In the genomic region with DNA sequence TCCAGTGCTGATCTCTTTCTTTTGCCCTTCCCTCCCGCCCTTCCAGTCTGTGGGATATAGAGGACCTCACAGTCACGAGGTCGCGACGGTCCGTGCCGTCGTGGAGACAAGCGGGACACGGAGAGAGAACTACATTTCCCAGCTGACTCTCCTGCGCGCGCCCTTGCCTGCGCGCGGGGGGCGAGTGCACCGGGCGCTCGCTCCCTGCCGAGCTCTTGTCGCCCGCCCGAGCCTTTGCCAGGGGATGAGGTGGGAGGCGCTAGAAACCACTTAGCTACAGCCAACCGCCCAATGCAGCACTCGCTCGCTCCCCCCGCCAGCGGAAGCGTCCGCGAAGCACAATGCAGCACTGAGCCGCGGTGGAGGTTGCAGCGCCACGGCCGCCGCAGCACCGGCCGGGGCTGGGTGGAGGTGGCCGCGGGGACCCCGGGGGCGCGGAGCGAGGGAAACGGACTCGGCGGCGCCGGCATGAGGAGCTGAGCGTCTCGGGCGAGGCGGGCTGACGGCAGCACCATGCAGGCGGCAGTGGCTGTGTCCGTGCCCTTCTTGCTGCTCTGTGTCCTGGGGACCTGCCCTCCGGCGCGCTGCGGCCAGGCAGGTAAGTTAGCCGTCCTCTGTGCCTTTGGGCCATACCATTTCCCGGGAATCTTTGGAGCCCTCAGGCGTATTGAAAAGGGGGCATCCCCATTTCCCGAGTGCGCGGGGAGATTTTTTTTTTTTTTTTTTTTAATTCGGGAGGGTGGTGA, we compare ENCODE assay signal across 8 cellular contexts. TPM values are rescaled to one million over a fixed set of nuclear protein-coding genes. Genes with fewer than 3 reads are reported as not detected.
DNase-seq lines count a peak whose midpoint lies in the region; ATAC-seq and TF ChIP-seq lines count a peak whose summit lies in the region.

A gene with protein sequence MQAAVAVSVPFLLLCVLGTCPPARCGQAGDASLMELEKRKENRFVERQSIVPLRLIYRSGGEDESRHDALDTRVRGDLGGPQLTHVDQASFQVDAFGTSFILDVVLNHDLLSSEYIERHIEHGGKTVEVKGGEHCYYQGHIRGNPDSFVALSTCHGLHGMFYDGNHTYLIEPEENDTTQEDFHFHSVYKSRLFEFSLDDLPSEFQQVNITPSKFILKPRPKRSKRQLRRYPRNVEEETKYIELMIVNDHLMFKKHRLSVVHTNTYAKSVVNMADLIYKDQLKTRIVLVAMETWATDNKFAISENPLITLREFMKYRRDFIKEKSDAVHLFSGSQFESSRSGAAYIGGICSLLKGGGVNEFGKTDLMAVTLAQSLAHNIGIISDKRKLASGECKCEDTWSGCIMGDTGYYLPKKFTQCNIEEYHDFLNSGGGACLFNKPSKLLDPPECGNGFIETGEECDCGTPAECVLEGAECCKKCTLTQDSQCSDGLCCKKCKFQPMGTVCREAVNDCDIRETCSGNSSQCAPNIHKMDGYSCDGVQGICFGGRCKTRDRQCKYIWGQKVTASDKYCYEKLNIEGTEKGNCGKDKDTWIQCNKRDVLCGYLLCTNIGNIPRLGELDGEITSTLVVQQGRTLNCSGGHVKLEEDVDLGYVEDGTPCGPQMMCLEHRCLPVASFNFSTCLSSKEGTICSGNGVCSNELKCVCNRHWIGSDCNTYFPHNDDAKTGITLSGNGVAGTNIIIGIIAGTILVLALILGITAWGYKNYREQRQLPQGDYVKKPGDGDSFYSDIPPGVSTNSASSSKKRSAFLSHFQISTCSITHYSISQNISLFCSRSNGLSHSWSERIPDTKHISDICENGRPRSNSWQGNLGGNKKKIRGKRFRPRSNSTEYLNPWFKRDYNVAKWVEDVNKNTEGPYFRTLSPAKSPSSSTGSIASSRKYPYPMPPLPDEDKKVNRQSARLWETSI (plus strand): TSS at position 299 of the 746 bp plus-strand sequence. CDS start 215 bp downstream, at position 514.

- peaks cover 9% of the 10 kb centered on the region; the same call in 2 of the 3 replicates for H3K4me1 Mint-ChIP-seq in GM23338
- peaks cover 7% of the 10 kb centered on the region for H3K4me1 Mint-ChIP-seq in activated T-helper 2 cell treated with anti-CD3 and anti-CD28 coated beads, Interferon-gamma antibody, Interleukin-2, Interleukin-4, amounts not matched to agents 10 μg/mL and 5 μg/mL and 100 μg/mL, durations not matched to agents 14 hours and 24 hours and 36 hours (ENCODE audit: low read depth)
- H3K4me1 Mint-ChIP-seq in nephron progenitor cell, result peaks cover 15% of the 10 kb centered on the region
- H3K4me1 Mint-ChIP-seq in stimulated activated naive CD8-positive, alpha-beta T cell treated with anti-CD3 and anti-CD28 coated beads, Interleukin-15, Interleukin-2, amounts not matched to agents 100 ng/mL and 50 ng/mL, for 24 hours (ENCODE audit: low read depth), result peaks cover 10% of the 10 kb centered on the region

- H3K36me3 Mint-ChIP-seq in GM23338 (ENCODE audit: low read depth) (peaks cover 16% of the 10 kb centered on the region), nephron progenitor cell (ENCODE audit: low read depth) (peaks cover 13% of the 10 kb centered on the region)
- no peaks in the 10 kb centered on the region for H3K36me3 Mint-ChIP-seq in activated T-helper 2 cell treated with anti-CD3 and anti-CD28 coated beads, Interferon-gamma antibody, Interleukin-2, Interleukin-4, amounts not matched to agents 10 μg/mL and 5 μg/mL and 100 μg/mL, durations not matched to agents 14 hours and 24 hours and 36 hours (ENCODE audit: low read depth)
- peaks cover 12% of the 10 kb centered on the region for H3K36me3 Mint-ChIP-seq in stimulated activated naive CD8-positive, alpha-beta T cell treated with anti-CD3 and anti-CD28 coated beads, Interleukin-15, Interleukin-2, amounts not matched to agents 100 ng/mL and 50 ng/mL, for 24 hours (ENCODE audit: low read depth)

- DNase-seq in EL, result peak; percentile 82
- DNase-seq in GM23338 (ENCODE audit: low spot score), result peak; percentile 96
- DNase-seq in Kasumi-1 (lab: John Stamatoyannopoulos, UW), result peak; percentile 96
- peak; percentile 80 for DNase-seq in RPMI7951 (ENCODE audit: low read depth)
- DNase-seq in activated T-helper 2 cell treated with anti-CD3 and anti-CD28 coated beads, Interferon-gamma antibody, Interleukin-2, Interleukin-4, amounts not matched to agents 10 μg/mL and 5 μg/mL and 100 μg/mL, durations not matched to agents 14 hours and 24 hours and 36 hours (ENCODE audit: low spot score), result peak; percentile 77
- peak; percentile 61 for DNase-seq in fibroblast of the aortic adventitia (ENCODE audit: low read depth)
- DNase-seq in nephron progenitor cell, result peak; percentile 88

- H3K27ac Mint-ChIP-seq in GM23338, result peak within 1 kb of the TSS; percentile 88; the same call in 1 of the 2 replicates
- no peak within 1 kb of the TSS for H3K27ac Mint-ChIP-seq in activated T-helper 2 cell treated with anti-CD3 and anti-CD28 coated beads, Interferon-gamma antibody, Interleukin-2, Interleukin-4, amounts not matched to agents 10 μg/mL and 5 μg/mL and 100 μg/mL, durations not matched to agents 14 hours and 24 hours and 36 hours
- H3K27ac Mint-ChIP-seq in nephron progenitor cell, result no peak within 1 kb of the TSS
- H3K27ac Mint-ChIP-seq in stimulated activated naive CD8-positive, alpha-beta T cell treated with anti-CD3 and anti-CD28 coated beads, Interleukin-15, Interleukin-2, amounts not matched to agents 100 ng/mL and 50 ng/mL, for 24 hours, result peak within 1 kb of the TSS; percentile 80

- H3K27me3 ChIP-seq in GM23338 (ENCODE audit: insufficient read depth), result peaks cover 10% of the 10 kb centered on the region

- intact Hi-C loops in activated T-helper 2 cell treated with anti-CD3 and anti-CD28 coated beads, Interferon-gamma antibody, Interleukin-2, Interleukin-4, amounts not matched to agents 10 μg/mL and 5 μg/mL and 100 μg/mL, durations not matched to agents 14 hours and 24 hours and 36 hours (cut with micrococcal nuclease), result loop anchor here (1.0 to 5.0 kb wide), 4 partner anchors 58 to 307 kb away; partner anchors contain the start of genes DBF4, RUNDC3B and SLC25A40

- H3K79me2 ChIP-seq in GM23338 (replicated peaks; ENCODE audit: insufficient read depth), result no peaks in the 10 kb centered on the region

- H3K4me1 ChIP-seq in GM23338 (ENCODE audit: insufficient read depth), result peaks cover 7% of the 10 kb centered on the region

- TF ChIP-seq CTCF in GM23338 (conservative IDR thresholded peaks at IDR 0.05; ENCODE audit: low read depth in 2 of 2) (peak in 1 of 2 experiments; percentile 36; a peak in 2 of 4 replicates), fibroblast of the aortic adventitia (IDR thresholded peaks at IDR 0.05; ENCODE audit: insufficient read depth, low read length) (no peak), nephron progenitor cell (IDR thresholded peaks at IDR 0.05) (no peak)

- peak within 1 kb of the TSS; percentile 93 for H3K4me3 Mint-ChIP-seq in GM23338
- H3K4me3 Mint-ChIP-seq in activated T-helper 2 cell treated with anti-CD3 and anti-CD28 coated beads, Interferon-gamma antibody, Interleukin-2, Interleukin-4, amounts not matched to agents 10 μg/mL and 5 μg/mL and 100 μg/mL, durations not matched to agents 14 hours and 24 hours and 36 hours (ENCODE audit: low read depth), result peak within 1 kb of the TSS; percentile 91
- H3K4me3 Mint-ChIP-seq in nephron progenitor cell, result peak within 1 kb of the TSS; percentile 92
- H3K4me3 Mint-ChIP-seq in stimulated activated naive CD8-positive, alpha-beta T cell treated with anti-CD3 and anti-CD28 coated beads, Interleukin-15, Interleukin-2, amounts not matched to agents 100 ng/mL and 50 ng/mL, for 24 hours, result peak within 1 kb of the TSS; percentile 85

- peak within 1 kb of the TSS; percentile 84 for H3K4me2 ChIP-seq in GM23338

- H3F3A ChIP-seq in GM23338 (replicated peaks; ENCODE audit: low read depth), result no peaks in the 10 kb centered on the region

- peak within 1 kb of the TSS; percentile 99 for H2AFZ ChIP-seq in GM23338

- H3K4me3 ChIP-seq in GM23338, result peak within 1 kb of the TSS; percentile 69
- peak within 1 kb of the TSS; percentile 73 for H3K4me3 ChIP-seq in fibroblast of the aortic adventitia (ENCODE audit: low read depth, low read length)

- H3K36me3 ChIP-seq in GM23338 (ENCODE audit: insufficient read depth), result no peaks in the 10 kb centered on the region

- H4K20me1 ChIP-seq in GM23338 (replicated peaks; ENCODE audit: insufficient read depth), result no peaks in the 10 kb centered on the region

- H3K9me3 Mint-ChIP-seq in GM23338, result no peaks in the 10 kb centered on the region
- H3K9me3 Mint-ChIP-seq in activated T-helper 2 cell treated with anti-CD3 and anti-CD28 coated beads, Interferon-gamma antibody, Interleukin-2, Interleukin-4, amounts not matched to agents 10 μg/mL and 5 μg/mL and 100 μg/mL, durations not matched to agents 14 hours and 24 hours and 36 hours, result no peaks in the 10 kb centered on the region
- no peaks in the 10 kb centered on the region for H3K9me3 Mint-ChIP-seq in nephron progenitor cell
- no peaks in the 10 kb centered on the region for H3K9me3 Mint-ChIP-seq in stimulated activated naive CD8-positive, alpha-beta T cell treated with anti-CD3 and anti-CD28 coated beads, Interleukin-15, Interleukin-2, amounts not matched to agents 100 ng/mL and 50 ng/mL, for 24 hours

- no peaks in the 10 kb centered on the region for H3K9me2 ChIP-seq in GM23338 (ENCODE audit: insufficient read depth)

- peak within 1 kb of the TSS; percentile 74 for H3K27ac ChIP-seq in GM23338 (ENCODE audit: low read depth)

- peak; percentile 95 for ATAC-seq in GM23338

- H3K27me3 Mint-ChIP-seq in GM23338 (ENCODE audit: insufficient read depth, low read depth, poor library complexity) (peaks cover 5% of the 10 kb centered on the region), nephron progenitor cell (ENCODE audit: low read depth, poor library complexity) (peaks cover 41% of the 10 kb centered on the region)
- H3K27me3 Mint-ChIP-seq in activated T-helper 2 cell treated with anti-CD3 and anti-CD28 coated beads, Interferon-gamma antibody, Interleukin-2, Interleukin-4, amounts not matched to agents 10 μg/mL and 5 μg/mL and 100 μg/mL, durations not matched to agents 14 hours and 24 hours and 36 hours (ENCODE audit: low read depth), result peaks cover 31% of the 10 kb centered on the region
- H3K27me3 Mint-ChIP-seq in stimulated activated naive CD8-positive, alpha-beta T cell treated with anti-CD3 and anti-CD28 coated beads, Interleukin-15, Interleukin-2, amounts not matched to agents 100 ng/mL and 50 ng/mL, for 24 hours, result peaks cover 4% of the 10 kb centered on the region

TF ChIP-seq in GM23338, 12 proteins besides CTCF, POLR2A, EP300 and RAD21 (continues in another document):
- TF ChIP-seq CREB1 (CRISPR knock-in tag; IDR thresholded peaks at IDR 0.05; ENCODE audit: low read depth) (peak; percentile 75), NANOG (IDR thresholded peaks at IDR 0.05; ENCODE audit: borderline replicate concordance) (no peak), POLR2AphosphoS5 (IDR thresholded peaks at IDR 0.05; ENCODE audit: low read depth) (peak; percentile 92)

RNA-seq across cellular contexts. Expression of the gene that starts here (rescaled TPM):
- total RNA-seq in GM23338 (2014; rRNA removed; shearing (Covaris generic)), result 17.6 and 18.7 TPM in 2 replicates
- polyA plus RNA-seq in GM23338 (2016; fragmentation: Nextera tagmentation; extraction: Ambion mirVana), result 2.7 and 2.8 TPM in 2 replicates
- 0.98 and 1.6 TPM in 2 replicates for total RNA-seq in RPMI7951 (2014; rRNA removed; shearing (Covaris generic))
- total RNA-seq in activated T-helper 2 cell treated with anti-CD3 and anti-CD28 coated beads, Interferon-gamma antibody, Interleukin-2, Interleukin-4, amounts not matched to agents 10 μg/mL and 5 μg/mL and 100 μg/mL, durations not matched to agents 14 hours and 24 hours and 36 hours, result 3.7 and 4.0 TPM in 2 replicates
- 1.3 and 2.4 TPM in 2 replicates for total RNA-seq in fibroblast of the aortic adventitia (ENCODE audit: low replicate concordance)

Comparison
In these comparisons a context has a peak if more than half of its experiments do, and no peak if none do; other contexts are left out.
1. Peak in every context shown above with its lines: DNase-seq, ATAC-seq, H3K4me3 ChIP-seq and H3K27ac ChIP-seq.
2. H3K27ac Mint-ChIP-seq: peak in GM23338 (single experiment) and stimulated activated naive CD8-positive, alpha-beta T cell treated with anti-CD3 and anti-CD28 coated beads, Interleukin-15, Interleukin-2, amounts not matched to agents 100 ng/mL and 50 ng/mL, for 24 hours (single experiment); none in activated T-helper 2 cell treated with anti-CD3 and anti-CD28 coated beads, Interferon-gamma antibody, Interleukin-2, Interleukin-4, amounts not matched to agents 10 μg/mL and 5 μg/mL and 100 μg/mL, durations not matched to agents 14 hours and 24 hours and 36 hours (single experiment) and nephron progenitor cell (single experiment).